ENCODE assay signal across 10 cellular contexts in the genomic region with DNA sequence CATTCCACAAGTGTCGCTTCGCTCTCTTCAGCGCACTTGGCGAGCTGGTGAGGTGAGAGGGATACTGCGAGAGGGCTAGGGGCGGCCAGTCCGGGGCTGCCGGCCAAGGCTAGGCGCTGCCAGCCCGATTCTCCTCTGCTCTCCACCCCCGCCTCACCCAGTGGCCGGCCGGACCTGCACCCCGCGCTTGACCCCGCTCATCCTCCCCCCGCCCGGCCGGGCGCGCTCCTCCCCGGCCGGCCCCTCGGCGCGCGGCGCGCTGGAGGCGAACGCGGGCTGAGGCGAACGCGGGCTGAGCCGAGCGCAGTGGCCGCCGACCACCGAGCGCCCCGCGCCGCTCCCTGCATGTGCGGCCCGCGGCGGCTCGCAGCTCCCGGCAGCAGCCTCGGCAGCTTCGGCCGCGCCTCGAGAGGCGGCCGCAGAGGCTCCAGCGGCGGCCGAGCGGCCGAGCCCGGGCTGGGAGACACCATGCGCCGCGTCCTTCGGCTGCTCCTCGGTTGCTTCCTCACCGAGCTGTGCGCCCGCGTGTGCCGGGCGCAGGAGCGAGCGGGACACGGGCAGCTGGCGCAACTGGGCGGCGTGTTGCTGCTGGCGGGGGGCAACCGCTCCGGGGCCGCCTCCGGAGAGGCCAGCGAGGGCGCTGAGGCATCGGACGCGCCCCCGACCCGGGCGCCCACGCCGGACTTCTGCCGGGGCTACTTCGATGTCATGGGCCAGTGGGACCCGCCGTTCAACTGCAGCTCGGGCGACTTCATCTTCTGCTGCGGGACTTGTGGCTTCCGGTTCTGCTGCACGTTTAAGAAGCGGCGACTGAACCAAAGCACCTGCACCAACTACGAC. TPM values are rescaled to one million over a fixed set of nuclear protein-coding genes. Genes with fewer than 3 reads are reported as not detected.
DNase-seq lines count a peak whose midpoint lies in the region; ATAC-seq and TF ChIP-seq lines count a peak whose summit lies in the region.
"Had no signal": no experiment of that assay in that cellular context is flagged by ENCODE, and none has a peak within 500 bp of the region (broad histone marks: within the 10 kb centered on the region; RNA-seq: fewer than 3 reads in every experiment).

A gene (plus strand): TSS at position 2 of the 840 bp plus-strand sequence.

- no peak for ATAC-seq in stimulated activated naive B cell treated with anti-CD40 and anti-IgM and Interleukin-4, amounts not matched to agents 10 μg/mL and 1 μg/mL and 100 μg/mL, for 72 hours (replicated peaks)
- ATAC-seq in HG02981 (IDR thresholded peaks at IDR 0.05; ENCODE audit: unreplicated experiment) (no peak), HG03135 (IDR thresholded peaks at IDR 0.05; ENCODE audit: unreplicated experiment) (no peak)

- peaks cover 2% of the 10 kb centered on the region for H3K4me1 Mint-ChIP-seq in T-helper 2 cell treated with Interferon-gamma antibody and Interleukin-4, amounts not matched to agents 5 μg/mL and 100 μg/mL, for 36 hours (ENCODE audit: low read depth)
- H3K4me1 Mint-ChIP-seq in stimulated activated naive B cell treated with anti-CD40 and anti-IgM and Interleukin-4, amounts not matched to agents 10 μg/mL and 1 μg/mL and 100 μg/mL, for 72 hours: peaks cover 6 to 10% of the 10 kb centered on the region in 2 donors

- H3K4me2 ChIP-seq in OCI-LY7 (ENCODE audit: low read length): no peak within 1 kb of the TSS

- no peak within 1 kb of the TSS for H3K27ac Mint-ChIP-seq in T-helper 2 cell treated with Interferon-gamma antibody and Interleukin-4, amounts not matched to agents 5 μg/mL and 100 μg/mL, for 36 hours
- peak within 1 kb of the TSS; percentile 56 for H3K27ac Mint-ChIP-seq in stimulated activated naive B cell treated with anti-CD40 and anti-IgM and Interleukin-4, amounts not matched to agents 10 μg/mL and 1 μg/mL and 100 μg/mL, for 72 hours

- no peak within 1 kb of the TSS for H3K27ac ChIP-seq in OCI-LY7 (ENCODE audit: low read depth, low read length, poor library complexity, severe bottlenecking)
- H3K27ac ChIP-seq: skin epidermis, uterus had no signal

- CTCF ChIA-PET in OCI-LY7 (lab: Charles Lee; ENCODE audit: unreplicated experiment): no interaction called here

- POLR2A ChIA-PET in OCI-LY7 (lab: Charles Lee): no interaction called here

- no peak within 1 kb of the TSS for H2AFZ ChIP-seq in OCI-LY7 (ENCODE audit: low read length)

- H3K36me3 Mint-ChIP-seq in T-helper 2 cell treated with Interferon-gamma antibody and Interleukin-4, amounts not matched to agents 5 μg/mL and 100 μg/mL, for 36 hours (ENCODE audit: low read depth): no peaks in the 10 kb centered on the region
- H3K36me3 Mint-ChIP-seq in stimulated activated naive B cell treated with anti-CD40 and anti-IgM and Interleukin-4, amounts not matched to agents 10 μg/mL and 1 μg/mL and 100 μg/mL, for 72 hours: no peaks in the 10 kb centered on the region

- no peak for TF ChIP-seq CTCF in OCI-LY7 (conservative IDR thresholded peaks at IDR 0.05; ENCODE audit: low read length)

- H4K20me1 ChIP-seq in OCI-LY7 (ENCODE audit: insufficient read depth, low read length): no peaks in the 10 kb centered on the region

- no peaks in the 10 kb centered on the region for H3K79me2 ChIP-seq in OCI-LY7 (ENCODE audit: insufficient read depth, low read depth, low read length)

- intact Hi-C loops in OCI-LY7 (cut with micrococcal nuclease; ENCODE audit: unreplicated experiment): no loop called here

- DNase-seq in NCI-H748 (lab: John Stamatoyannopoulos, UW; ENCODE audit: unreplicated experiment): peak; percentile 53
- no peak for DNase-seq in NCI-H748 treated with DMSO at 0.1 percent for 48 hours (lab: John Stamatoyannopoulos, UW)
- no peak for DNase-seq in T-helper 2 cell treated with Interferon-gamma antibody and Interleukin-4, amounts not matched to agents 5 μg/mL and 100 μg/mL, for 36 hours (ENCODE audit: low spot score)
- peak; percentile 36 for DNase-seq in iPS-NIHi11 (ENCODE audit: low spot score)
- DNase-seq in stimulated activated naive B cell treated with anti-CD40 and anti-IgM and Interleukin-4, amounts not matched to agents 10 μg/mL and 1 μg/mL and 100 μg/mL, for 72 hours: no peak
- no peak for DNase-seq in OCI-LY7 (ENCODE audit: low spot score)
- DNase-seq: uterus had no signal

- H3K36me3 ChIP-seq in OCI-LY7 (ENCODE audit: insufficient read depth, low read length): no peaks in the 10 kb centered on the region
- H3K36me3 ChIP-seq: uterus had no signal

- H3K27me3 Mint-ChIP-seq in T-helper 2 cell treated with Interferon-gamma antibody and Interleukin-4, amounts not matched to agents 5 μg/mL and 100 μg/mL, for 36 hours (ENCODE audit: low read depth): peaks cover 70% of the 10 kb centered on the region
- H3K27me3 Mint-ChIP-seq in stimulated activated naive B cell treated with anti-CD40 and anti-IgM and Interleukin-4, amounts not matched to agents 10 μg/mL and 1 μg/mL and 100 μg/mL, for 72 hours: peaks cover 53 to 82% of the 10 kb centered on the region in 2 donors

- no peaks in the 10 kb centered on the region for H3K9me3 Mint-ChIP-seq in T-helper 2 cell treated with Interferon-gamma antibody and Interleukin-4, amounts not matched to agents 5 μg/mL and 100 μg/mL, for 36 hours
- no peaks in the 10 kb centered on the region for H3K9me3 Mint-ChIP-seq in stimulated activated naive B cell treated with anti-CD40 and anti-IgM and Interleukin-4, amounts not matched to agents 10 μg/mL and 1 μg/mL and 100 μg/mL, for 72 hours

- H3K9me2 ChIP-seq in OCI-LY7 (ENCODE audit: insufficient read depth, low read length): no peaks in the 10 kb centered on the region

- no peaks in the 10 kb centered on the region for H3K9me3 ChIP-seq in OCI-LY7 (ENCODE audit: low read length)
- H3K9me3 ChIP-seq: uterus had no signal

- H3K4me3 Mint-ChIP-seq in T-helper 2 cell treated with Interferon-gamma antibody and Interleukin-4, amounts not matched to agents 5 μg/mL and 100 μg/mL, for 36 hours: peak within 1 kb of the TSS; percentile 38
- H3K4me3 Mint-ChIP-seq in stimulated activated naive B cell treated with anti-CD40 and anti-IgM and Interleukin-4, amounts not matched to agents 10 μg/mL and 1 μg/mL and 100 μg/mL, for 72 hours: peak within 1 kb of the TSS; percentile 63 to 66

- no TSS peak for BruUV-seq in OCI-LY7 (replicated peaks; lab: Mats Ljungman, UMichigan)

- no peaks in the 10 kb centered on the region for H3K4me1 ChIP-seq in OCI-LY7 (ENCODE audit: insufficient read depth, low read length, poor library complexity, severe bottlenecking)

- H3K4me3 ChIP-seq in OCI-LY7 (ENCODE audit: low read depth, low read length, poor library complexity, severe bottlenecking): no peak within 1 kb of the TSS
- H3K4me3 ChIP-seq: uterus had no signal

RNA-seq across cellular contexts. Expression of the gene that starts here (rescaled TPM):
- not detected in 2 replicates for total RNA-seq in OCI-LY7 (2014; rRNA removed; shearing (Covaris generic))
- not detected in 2 replicates for total RNA-seq in OCI-LY7 (2022)

Comparison
In these comparisons a context has a peak if more than half of its experiments do, and no peak if none do; other contexts are left out.
1. DNase-seq: peak in NCI-H748 (single experiment) and iPS-NIHi11 (single experiment); none in NCI-H748 treated with DMSO at 0.1 percent for 48 hours (single experiment), T-helper 2 cell treated with Interferon-gamma antibody and Interleukin-4, amounts not matched to agents 5 μg/mL and 100 μg/mL, for 36 hours (single experiment), stimulated activated naive B cell treated with anti-CD40 and anti-IgM and Interleukin-4, amounts not matched to agents 10 μg/mL and 1 μg/mL and 100 μg/mL, for 72 hours (single experiment) and OCI-LY7 (single experiment).